In genomic region chr11:64831411-64831891, GRCh38 we compare ENCODE assay signal across 21 cellular contexts.
"Had no signal": no experiment of that assay in that cellular context is flagged by ENCODE, and none has a peak within 500 bp of the region (broad histone marks: within the 10 kb centered on the region; RNA-seq: fewer than 3 reads in every experiment).

No MANE protein-coding gene starts in this region.

- H3K36me3 ChIP-seq: cardiac muscle cell, gastroesophageal sphincter, heart left ventricle had no signal

- H3K4me1 ChIP-seq: gastroesophageal sphincter, heart left ventricle, testis had no signal

- H3K9me3 Mint-ChIP-seq: activated naive CD4-positive, alpha-beta T cell treated with anti-CD3 and anti-CD28 coated beads, Interleukin-2, amount 50 U/mL, for 24 hours; activated T-helper 1 cell treated with anti-CD3 and anti-CD28 coated beads, Interleukin-12 subunit alpha, Interleukin-12 subunit beta, Interleukin-2, Interleukin-4 antibody, amounts not matched to agents 30 ng/mL and 10 ng/mL and 1 ng/mL, durations not matched to agents 14 hours and 24 hours and 36 hours; endodermal cell; nephron; stimulated activated naive B cell treated with anti-CD40 and anti-IgM and Interleukin-4, amounts not matched to agents 10 μg/mL and 1 μg/mL and 100 μg/mL, for 72 hours; type B pancreatic cell had no signal

- H3K27me3 Mint-ChIP-seq: activated naive CD4-positive, alpha-beta T cell treated with anti-CD3 and anti-CD28 coated beads, Interleukin-2, amount 50 U/mL, for 24 hours; stimulated activated naive B cell treated with anti-CD40 and anti-IgM and Interleukin-4, amounts not matched to agents 10 μg/mL and 1 μg/mL and 100 μg/mL, for 72 hours; type B pancreatic cell had no signal

- H3K9me3 ChIP-seq: body of pancreas, gastroesophageal sphincter, heart left ventricle, testis had no signal

- H3K27me3 ChIP-seq: body of pancreas, cardiac muscle cell, gastroesophageal sphincter, heart left ventricle, testis had no signal

- H3K4me3 ChIP-seq: body of pancreas, cardiac muscle cell, gastroesophageal sphincter, heart left ventricle, testis had no signal

- ATAC-seq: activated CD4-positive, CD25-positive, alpha-beta regulatory T cell treated with anti-CD3 and anti-CD28 coated beads, Interleukin-2, amount 50 U/mL, for 24 hours; activated CD8-positive, alpha-beta T cell treated with anti-CD3 and anti-CD28 coated beads, Interleukin-2, amount 10 ng/mL, durations not matched to agents 7 days and 5 days; body of pancreas; gastroesophageal sphincter; heart left ventricle; sciatic nerve; stimulated activated naive B cell treated with anti-CD40 and anti-IgM and Interleukin-4, amounts not matched to agents 10 μg/mL and 1 μg/mL and 100 μg/mL, for 72 hours had no signal

- H3K27ac ChIP-seq: body of pancreas, cardiac muscle cell, gastroesophageal sphincter, heart left ventricle, testis had no signal

- H3K27ac Mint-ChIP-seq: activated CD8-positive, alpha-beta T cell treated with anti-CD3 and anti-CD28 coated beads, Interleukin-2, amount 10 ng/mL, durations not matched to agents 7 days and 5 days; activated naive CD4-positive, alpha-beta T cell treated with anti-CD3 and anti-CD28 coated beads, Interleukin-2, amount 50 U/mL, for 24 hours; activated T-helper 1 cell treated with anti-CD3 and anti-CD28 coated beads, Interleukin-12 subunit alpha, Interleukin-12 subunit beta, Interleukin-2, Interleukin-4 antibody, amounts not matched to agents 30 ng/mL and 10 ng/mL and 1 ng/mL, durations not matched to agents 14 hours and 24 hours and 36 hours; endodermal cell; nephron; stimulated activated naive B cell treated with anti-CD40 and anti-IgM and Interleukin-4, amounts not matched to agents 10 μg/mL and 1 μg/mL and 100 μg/mL, for 72 hours; type B pancreatic cell had no signal

- H3K4me1 Mint-ChIP-seq: activated naive CD4-positive, alpha-beta T cell treated with anti-CD3 and anti-CD28 coated beads, Interleukin-2, amount 50 U/mL, for 24 hours; endodermal cell; nephron had no signal

- DNase-seq: activated CD4-positive, alpha-beta T cell treated with anti-CD3 and anti-CD28 coated beads, Interleukin-2, amount 50 U/mL, for 1 hour; activated CD8-positive, alpha-beta T cell treated with anti-CD3 and anti-CD28 coated beads, Interleukin-2, amount 10 ng/mL, durations not matched to agents 7 days and 5 days; activated gamma-delta T cell; anterior cingulate cortex; body of pancreas; cortex of kidney; endodermal cell; heart left ventricle; nucleus accumbens; small intestine; stimulated activated CD4-positive, alpha-beta T cell treated with anti-CD3 and anti-CD28 coated beads, Interleukin-2, amount 100 ng/mL, for 24 hours; stimulated activated naive B cell treated with anti-CD40 and anti-IgM and Interleukin-4, amounts not matched to agents 10 μg/mL and 1 μg/mL and 100 μg/mL, for 72 hours; testis had no signal

- H3K4me3 Mint-ChIP-seq: activated CD8-positive, alpha-beta T cell treated with anti-CD3 and anti-CD28 coated beads, Interleukin-2, amount 10 ng/mL, durations not matched to agents 7 days and 5 days; activated naive CD4-positive, alpha-beta T cell treated with anti-CD3 and anti-CD28 coated beads, Interleukin-2, amount 50 U/mL, for 24 hours; activated T-helper 1 cell treated with anti-CD3 and anti-CD28 coated beads, Interleukin-12 subunit alpha, Interleukin-12 subunit beta, Interleukin-2, Interleukin-4 antibody, amounts not matched to agents 30 ng/mL and 10 ng/mL and 1 ng/mL, durations not matched to agents 14 hours and 24 hours and 36 hours; endodermal cell; nephron; stimulated activated naive B cell treated with anti-CD40 and anti-IgM and Interleukin-4, amounts not matched to agents 10 μg/mL and 1 μg/mL and 100 μg/mL, for 72 hours; type B pancreatic cell had no signal
